In genomic region chr2:185955050-185955449, GRCh38 we compare ENCODE assay signal across 22 cellular contexts.
"Had no signal": no experiment of that assay in that cellular context is flagged by ENCODE, and none has a peak within 500 bp of the region (broad histone marks: within the 10 kb centered on the region; RNA-seq: fewer than 3 reads in every experiment).

No MANE protein-coding gene starts in this region.

- H3K36me3 ChIP-seq: suprapubic skin, vagina had no signal

- H3K9me3 ChIP-seq: body of pancreas, mucosa of descending colon, psoas muscle, suprapubic skin, vagina had no signal

- H3K4me1 ChIP-seq: body of pancreas, psoas muscle, suprapubic skin, vagina had no signal

- H3K27ac Mint-ChIP-seq: activated CD4-positive, alpha-beta T cell treated with anti-CD3 and anti-CD28 coated beads, Interleukin-2, amount 10 ng/mL, durations not matched to agents 7 days and 5 days; activated naive CD4-positive, alpha-beta T cell treated with anti-CD3 and anti-CD28 coated beads for 36 hours; effector memory CD8-positive, alpha-beta T cell; stimulated activated naive CD8-positive, alpha-beta T cell treated with anti-CD3 and anti-CD28 coated beads, Interleukin-15, amount 100 ng/mL, for 72 hours had no signal

- DNase-seq: activated CD4-positive, alpha-beta T cell treated with anti-CD3 and anti-CD28 coated beads, Interleukin-2, amount 10 ng/mL, durations not matched to agents 7 days and 5 days; activated CD8-positive, alpha-beta memory T cell treated with anti-CD3 and anti-CD28 coated beads, Interleukin-2, amount 50 U/mL, for 4 hours; activated naive CD4-positive, alpha-beta T cell treated with anti-CD3 and anti-CD28 coated beads for 36 hours; activated T-cell treated with anti-CD3 and anti-CD28 coated beads, Interleukin-2, amount 50 U/mL, for 4 hours; body of pancreas; effector memory CD8-positive, alpha-beta T cell; left cardiac atrium; mesenchymal stem cell; mucosa of descending colon; naive B cell; psoas muscle; right cardiac atrium; stimulated activated CD4-positive, alpha-beta T cell treated with anti-CD3 and anti-CD28 coated beads, Interleukin-15, amount 100 ng/mL, for 24 hours; stimulated activated CD4-positive, alpha-beta T cell treated with anti-CD3 and anti-CD28 coated beads, Interleukin-2, amount 100 ng/mL, for 48 hours; stimulated activated naive CD8-positive, alpha-beta T cell treated with anti-CD3 and anti-CD28 coated beads, Interleukin-15, amount 100 ng/mL, for 72 hours; trophoblast cell had no signal

- H3K4me3 ChIP-seq: body of pancreas, hepatocyte, mucosa of descending colon, psoas muscle, skin epidermis, suprapubic skin, vagina had no signal

- H3K4me1 Mint-ChIP-seq: activated CD4-positive, alpha-beta T cell treated with anti-CD3 and anti-CD28 coated beads, Interleukin-2, amount 10 ng/mL, durations not matched to agents 7 days and 5 days; naive B cell; neural crest cell; stimulated activated naive CD8-positive, alpha-beta T cell treated with anti-CD3 and anti-CD28 coated beads, Interleukin-15, amount 100 ng/mL, for 72 hours had no signal

- H3K27ac ChIP-seq: body of pancreas, hepatocyte, psoas muscle, skin epidermis, suprapubic skin, vagina had no signal

- H3K27me3 Mint-ChIP-seq: activated CD4-positive, alpha-beta T cell treated with anti-CD3 and anti-CD28 coated beads, Interleukin-2, amount 10 ng/mL, durations not matched to agents 7 days and 5 days; effector memory CD8-positive, alpha-beta T cell; naive B cell; stimulated activated naive CD8-positive, alpha-beta T cell treated with anti-CD3 and anti-CD28 coated beads, Interleukin-15, amount 100 ng/mL, for 72 hours had no signal

- H3K4me3 Mint-ChIP-seq: activated CD4-positive, alpha-beta T cell treated with anti-CD3 and anti-CD28 coated beads, Interleukin-2, amount 10 ng/mL, durations not matched to agents 7 days and 5 days; activated naive CD4-positive, alpha-beta T cell treated with anti-CD3 and anti-CD28 coated beads for 36 hours; activated T-cell treated with anti-CD3 and anti-CD28 coated beads, Interleukin-2, amount 50 U/mL, for 4 hours; effector memory CD8-positive, alpha-beta T cell; naive B cell; neural crest cell; stimulated activated naive CD8-positive, alpha-beta T cell treated with anti-CD3 and anti-CD28 coated beads, Interleukin-15, amount 100 ng/mL, for 72 hours had no signal

- H3K27me3 ChIP-seq: body of pancreas, hepatocyte, suprapubic skin, vagina had no signal

- ATAC-seq: activated CD4-positive, CD25-positive, alpha-beta regulatory T cell treated with anti-CD3 and anti-CD28 coated beads, Interleukin-2, amount 50 U/mL, for 24 hours; activated T-cell treated with anti-CD3 and anti-CD28 coated beads, Interleukin-2, amount 50 U/mL, for 4 hours; body of pancreas; effector memory CD8-positive, alpha-beta T cell; left cardiac atrium; mucosa of descending colon; psoas muscle; right cardiac atrium; stimulated activated naive CD8-positive, alpha-beta T cell treated with anti-CD3 and anti-CD28 coated beads, Interleukin-15, amount 100 ng/mL, for 72 hours had no signal
